In genomic region chr9:125409217-125409636, GRCh38 we compare ENCODE assay signal across 9 cellular contexts.
DNase-seq lines count a peak whose midpoint lies in the region; ATAC-seq and TF ChIP-seq lines count a peak whose summit lies in the region.
"Had no signal": no experiment of that assay in that cellular context is flagged by ENCODE, and none has a peak within 500 bp of the region (broad histone marks: within the 10 kb centered on the region; RNA-seq: fewer than 3 reads in every experiment).

No MANE protein-coding gene starts in this region.

- H4K91ac ChIP-seq in H9 (ENCODE audit: insufficient read length, low read depth, low read length), result no peak overlapping the region

- no peak overlapping the region for H3K56ac ChIP-seq in H9 (ENCODE audit: insufficient read length, low read depth, low read length)

- no peak overlapping the region for H3K27ac Mint-ChIP-seq in H9
- H3K27ac Mint-ChIP-seq in activated CD4-positive, alpha-beta memory T cell treated with anti-CD3 and anti-CD28 coated beads for 36 hours, result no peak overlapping the region
- no peak overlapping the region for H3K27ac Mint-ChIP-seq in natural killer cell treated with Interleukin-12 subunit alpha and Interleukin-12 subunit beta and Interleukin-15 and Interleukin-18, amount 100 ng/mL, for 72 hours

- H3K36me3 Mint-ChIP-seq in H9 (ENCODE audit: insufficient read depth in 1 of 3, low read depth in 3 of 3), result no peaks in the 10 kb centered on the region; a peak in 1 of 7 replicates
- no peaks in the 10 kb centered on the region for H3K36me3 Mint-ChIP-seq in activated CD4-positive, alpha-beta memory T cell treated with anti-CD3 and anti-CD28 coated beads for 36 hours
- peaks cover 7% of the 10 kb centered on the region for H3K36me3 Mint-ChIP-seq in natural killer cell treated with Interleukin-12 subunit alpha and Interleukin-12 subunit beta and Interleukin-15 and Interleukin-18, amount 100 ng/mL, for 72 hours

- no peak overlapping the region for H2BK5ac ChIP-seq in H9 (ENCODE audit: insufficient read length, low read length)

- no peak overlapping the region for H2BK15ac ChIP-seq in H9 (ENCODE audit: low read depth, low read length)

- H3K14ac ChIP-seq in H9 (ENCODE audit: insufficient read depth, low read length), result no peak overlapping the region

- H3K4me1 Mint-ChIP-seq in H9, result peaks cover 7 to 18% of the 10 kb centered on the region in 2 experiments
- peaks cover 10% of the 10 kb centered on the region for H3K4me1 Mint-ChIP-seq in activated CD4-positive, alpha-beta memory T cell treated with anti-CD3 and anti-CD28 coated beads for 36 hours (ENCODE audit: low read depth)
- peaks cover 15 to 20% of the 10 kb centered on the region in 2 donors for H3K4me1 Mint-ChIP-seq in natural killer cell treated with Interleukin-12 subunit alpha and Interleukin-12 subunit beta and Interleukin-15 and Interleukin-18, amount 100 ng/mL, for 72 hours (ENCODE audit: low read depth in 2 of 2)

- CTCF ChIA-PET in activated CD4-positive, alpha-beta memory T cell treated with anti-CD3 and anti-CD28 coated beads for 36 hours (lab: Charles Lee), result interaction anchor here (1.6 to 2.2 kb wide), 2 partner anchors 110 to 818 kb away, joined by 3 to 12 read pairs; no protein-coding TSS in a partner anchor

- H4K8ac ChIP-seq in H9 (replicated peaks; ENCODE audit: insufficient read length, low read depth, low read length), result no peak overlapping the region

- H3K9ac ChIP-seq in H9 (ENCODE audit: extremely low read depth, insufficient read length, low read length), result no peak overlapping the region

- no peak overlapping the region for H3K23ac ChIP-seq in H9 (ENCODE audit: insufficient read length, low read depth, low read length)

- no peaks in the 10 kb centered on the region for H3K27me3 ChIP-seq in H9 (ENCODE audit: insufficient read depth, low read length)

- H3K79me1 ChIP-seq in H9 (ENCODE audit: insufficient read depth, low read depth, low read length, poor library complexity, severe bottlenecking), result no peaks in the 10 kb centered on the region

- H3K9me3 Mint-ChIP-seq in H9, result no peaks in the 10 kb centered on the region; a peak in 1 of 5 replicates
- H3K9me3 Mint-ChIP-seq in activated CD4-positive, alpha-beta memory T cell treated with anti-CD3 and anti-CD28 coated beads for 36 hours, result no peaks in the 10 kb centered on the region
- H3K9me3 Mint-ChIP-seq in natural killer cell treated with Interleukin-12 subunit alpha and Interleukin-12 subunit beta and Interleukin-15 and Interleukin-18, amount 100 ng/mL, for 72 hours, result no peaks in the 10 kb centered on the region

- H3K27ac ChIP-seq in H9 (ENCODE audit: insufficient read length, low read depth, low read length), result no peak overlapping the region

- H3K4me3 Mint-ChIP-seq in H9, result peak overlapping the region; percentile 56 to 78; a peak in 3 of 5 replicates
- H3K4me3 Mint-ChIP-seq in activated CD4-positive, alpha-beta memory T cell treated with anti-CD3 and anti-CD28 coated beads for 36 hours, result no peak overlapping the region
- H3K4me3 Mint-ChIP-seq in natural killer cell treated with Interleukin-12 subunit alpha and Interleukin-12 subunit beta and Interleukin-15 and Interleukin-18, amount 100 ng/mL, for 72 hours, result peak overlapping the region; percentile 81

- no peak for TF ChIP-seq CTCF in H9 (conservative IDR thresholded peaks at IDR 0.05)

- H2AK5ac ChIP-seq in H9 (ENCODE audit: insufficient read length, low read length), result no peak overlapping the region

- no peak overlapping the region for H3K4ac ChIP-seq in H9 (ENCODE audit: low read depth, low read length)

- no peak overlapping the region for H2BK12ac ChIP-seq in H9 (ENCODE audit: insufficient read length, low read depth, low read length)

- H4K20me1 ChIP-seq in H9 (ENCODE audit: control insufficient read depth, insufficient read depth, insufficient read length), result no peaks in the 10 kb centered on the region

- H4K5ac ChIP-seq in H9 (ENCODE audit: insufficient read length, low read depth, low read length), result no peak overlapping the region

- H2BK120ac ChIP-seq in H9 (ENCODE audit: low read depth, low read length, poor library complexity, severe bottlenecking), result no peak overlapping the region

- POLR2A ChIA-PET in activated CD4-positive, alpha-beta memory T cell treated with anti-CD3 and anti-CD28 coated beads for 36 hours (lab: Charles Lee), result interaction anchor here (0.5 kb wide), 1 partner anchor 160 kb away, joined by 3 read pairs; no protein-coding TSS in a partner anchor

- no peak overlapping the region for H2BK20ac ChIP-seq in H9 (ENCODE audit: low read depth, low read length, poor library complexity, severe bottlenecking)

- no peak overlapping the region for H3K18ac ChIP-seq in H9 (ENCODE audit: insufficient read length, low read depth, low read length)

- H3K4me2 ChIP-seq in H9 (ENCODE audit: insufficient read depth, insufficient read length, low read length), result no peak overlapping the region

- H3K9me3 ChIP-seq in H9 (ENCODE audit: control insufficient read depth, low read depth, low read length), result no peaks in the 10 kb centered on the region

- H3K23me2 ChIP-seq in H9 (ENCODE audit: insufficient read length, low read depth, low read length, poor library complexity, severe bottlenecking), result peaks cover 6% of the 10 kb centered on the region

- DNase-seq in NCI-H345 (lab: John Stamatoyannopoulos, UW) (peak; percentile 23), NCI-H345 treated with DMSO at 0.1 percent for 48 hours (lab: John Stamatoyannopoulos, UW; ENCODE audit: unreplicated experiment) (no peak), H9 (peak; percentile 66), SIG-M5 (lab: John Stamatoyannopoulos, UW) (no peak)
- DNase-seq in activated CD4-positive, alpha-beta memory T cell treated with anti-CD3 and anti-CD28 coated beads for 36 hours, result peak; percentile 28
- peak; percentile 48 for DNase-seq in natural killer cell treated with Interleukin-12 subunit alpha and Interleukin-12 subunit beta and Interleukin-15 and Interleukin-18, amount 100 ng/mL, for 72 hours (ENCODE audit: low spot score)
- no peak for DNase-seq in central memory CD4-positive, alpha-beta T cell
- DNase-seq: RPMI8226 had no signal

- peaks cover 44% of the 10 kb centered on the region for H3K27me3 Mint-ChIP-seq in H9 (ENCODE audit: low read depth)
- peaks cover 24% of the 10 kb centered on the region for H3K27me3 Mint-ChIP-seq in activated CD4-positive, alpha-beta memory T cell treated with anti-CD3 and anti-CD28 coated beads for 36 hours
- peaks cover 17 to 32% of the 10 kb centered on the region in 2 donors for H3K27me3 Mint-ChIP-seq in natural killer cell treated with Interleukin-12 subunit alpha and Interleukin-12 subunit beta and Interleukin-15 and Interleukin-18, amount 100 ng/mL, for 72 hours

- H3K79me2 ChIP-seq in H9 (ENCODE audit: insufficient read depth, low read length), result no peaks in the 10 kb centered on the region

- H3K4me1 ChIP-seq in H9 (ENCODE audit: insufficient read depth, low read length), result no peaks in the 10 kb centered on the region; the same call in 1 of the 2 replicates

- no peak overlapping the region for H2AFZ ChIP-seq in H9 (ENCODE audit: low read length)

- WGBS in H9 (ENCODE audit: extremely low coverage, insufficient read length, low lambda C conversion rate), result no CpG with 5 or more reads among the region's 20 CpGs

- peak in 1 of 2 donors; percentile 15 for ATAC-seq in natural killer cell treated with Interleukin-12 subunit alpha and Interleukin-12 subunit beta and Interleukin-15 and Interleukin-18, amount 100 ng/mL, for 72 hours
- no peak for ATAC-seq in HG03457 (IDR thresholded peaks at IDR 0.05; ENCODE audit: unreplicated experiment)

- H3T11ph ChIP-seq in H9 (ENCODE audit: low read length), result no peak overlapping the region

- intact Hi-C loops in activated CD4-positive, alpha-beta memory T cell treated with anti-CD3 and anti-CD28 coated beads for 36 hours (cut with micrococcal nuclease), result loop anchor here (5.0 to 10.0 kb wide), 3 partner anchors 818 to 1083 kb away; no protein-coding TSS in a partner anchor

Comparison
In these comparisons a context has a peak if more than half of its experiments do, and no peak if none do; other contexts are left out.
1. DNase-seq: peak in NCI-H345 (single experiment), H9 (single experiment), activated CD4-positive, alpha-beta memory T cell treated with anti-CD3 and anti-CD28 coated beads for 36 hours (single experiment) and natural killer cell treated with Interleukin-12 subunit alpha and Interleukin-12 subunit beta and Interleukin-15 and Interleukin-18, amount 100 ng/mL, for 72 hours (single experiment); none in NCI-H345 treated with DMSO at 0.1 percent for 48 hours (single experiment), central memory CD4-positive, alpha-beta T cell (single experiment) and SIG-M5 (single experiment).